In genomic region chr2:104429978-104430740, GRCh38 we compare ENCODE assay signal across 16 cellular contexts.
DNase-seq lines count a peak whose midpoint lies in the region; ATAC-seq lines count a peak whose summit lies in the region.
"Had no signal": no experiment of that assay in that cellular context is flagged by ENCODE, and none has a peak within 500 bp of the region (broad histone marks: within the 10 kb centered on the region; RNA-seq: fewer than 3 reads in every experiment).

No MANE protein-coding gene starts in this region.

- H3K9me3 Mint-ChIP-seq in CD4-positive, alpha-beta memory T cell: peaks cover 0 to 2% (median 0%) of the 10 kb centered on the region in 8 donors
- H3K9me3 Mint-ChIP-seq: activated naive CD4-positive, alpha-beta T cell treated with anti-CD3 and anti-CD28 coated beads for 36 hours; natural killer cell had no signal

- intact Hi-C loops in CD4-positive, alpha-beta memory T cell (cut with micrococcal nuclease): no loop called here

- H3K4me3 Mint-ChIP-seq in CD4-positive, alpha-beta memory T cell: no peak overlapping the region
- H3K4me3 Mint-ChIP-seq: activated naive CD4-positive, alpha-beta T cell treated with anti-CD3 and anti-CD28 coated beads for 36 hours; natural killer cell had no signal

- H3K27me3 Mint-ChIP-seq in CD4-positive, alpha-beta memory T cell: peaks cover 2 to 3% of the 10 kb centered on the region in 2 donors

- no peaks in the 10 kb centered on the region for H3K27me3 ChIP-seq in CD4-positive, alpha-beta memory T cell (ENCODE audit: insufficient read depth, low read length)

- H3K36me3 Mint-ChIP-seq in CD4-positive, alpha-beta memory T cell: no peaks in the 10 kb centered on the region
- H3K36me3 Mint-ChIP-seq: natural killer cell had no signal

- H3K9me3 ChIP-seq in CD4-positive, alpha-beta memory T cell (ENCODE audit: control insufficient read depth in 1 of 2, low read length in 2 of 2): no peaks in the 10 kb centered on the region
- H3K9me3 ChIP-seq: sigmoid colon, thoracic aorta had no signal

- CTCF ChIA-PET in CD4-positive, alpha-beta memory T cell (lab: Charles Lee; ENCODE audit: partially characterized antibody): no interaction called here

- no peak overlapping the region for H3K27ac Mint-ChIP-seq in CD4-positive, alpha-beta memory T cell
- H3K27ac Mint-ChIP-seq: activated naive CD4-positive, alpha-beta T cell treated with anti-CD3 and anti-CD28 coated beads for 36 hours; natural killer cell had no signal

- no peak overlapping the region for H3K4me3 ChIP-seq in CD4-positive, alpha-beta memory T cell (ENCODE audit: low read length in 2 of 2)
- H3K4me3 ChIP-seq: sigmoid colon, thoracic aorta had no signal

- H3K27ac ChIP-seq in CD4-positive, alpha-beta memory T cell (ENCODE audit: low read depth, low read length): no peak overlapping the region
- H3K27ac ChIP-seq: sigmoid colon, thoracic aorta had no signal

- peaks cover 4 to 7% (median 6%) of the 10 kb centered on the region in 4 donors for H3K4me1 Mint-ChIP-seq in CD4-positive, alpha-beta memory T cell

- ATAC-seq in GM18858 (IDR thresholded peaks at IDR 0.05; ENCODE audit: unreplicated experiment): no peak
- ATAC-seq: natural killer cell had no signal

- POLR2A ChIA-PET in CD4-positive, alpha-beta memory T cell (lab: Charles Lee; ENCODE audit: partially characterized antibody): no interaction called here

- peak; percentile 63 for DNase-seq in NCI-H1092 treated with DMSO at 0.1 percent for 48 hours (lab: John Stamatoyannopoulos, UW)
- DNase-seq in NCI-H748 (lab: John Stamatoyannopoulos, UW; ENCODE audit: unreplicated experiment): peak; percentile 92
- DNase-seq in hippocampal formation (lab: John Stamatoyannopoulos, UW): peak; percentile 81 to 82
- peak; percentile 93 for DNase-seq in putamen (ENCODE audit: low spot score)
- DNase-seq in NCI-H2196 treated with DMSO at 0.1 percent for 48 hours (lab: John Stamatoyannopoulos, UW; ENCODE audit: unreplicated experiment): no peak
- DNase-seq in CD4-positive, alpha-beta memory T cell: no peak
- DNase-seq: activated CD8-positive, alpha-beta memory T cell treated with anti-CD3 and anti-CD28 coated beads, Interleukin-2, amount 50 U/mL, for 48 hours; activated naive CD4-positive, alpha-beta T cell treated with anti-CD3 and anti-CD28 coated beads for 36 hours; Karpas-422; natural killer cell; NCI-H2081; SHP77 treated with DMSO at 0.1 percent for 48 hours; sigmoid colon; T-helper 2 cell had no signal

- H3K4me1 ChIP-seq in CD4-positive, alpha-beta memory T cell (ENCODE audit: insufficient read depth, low read length): no peaks in the 10 kb centered on the region

- H3K36me3 ChIP-seq in CD4-positive, alpha-beta memory T cell (ENCODE audit: insufficient read depth, low read length): no peaks in the 10 kb centered on the region
- H3K36me3 ChIP-seq: sigmoid colon, thoracic aorta had no signal

Comparison
In these comparisons a context has a peak if more than half of its experiments do, and no peak if none do; other contexts are left out.
1. DNase-seq: peak in NCI-H1092 treated with DMSO at 0.1 percent for 48 hours (single experiment), NCI-H748 (single experiment), hippocampal formation (2 of 2) and putamen (single experiment); none in NCI-H2196 treated with DMSO at 0.1 percent for 48 hours (single experiment) and CD4-positive, alpha-beta memory T cell (0 of 5).